Comparison of ENCODE assay signal across 1 cellular context in the genomic region with DNA sequence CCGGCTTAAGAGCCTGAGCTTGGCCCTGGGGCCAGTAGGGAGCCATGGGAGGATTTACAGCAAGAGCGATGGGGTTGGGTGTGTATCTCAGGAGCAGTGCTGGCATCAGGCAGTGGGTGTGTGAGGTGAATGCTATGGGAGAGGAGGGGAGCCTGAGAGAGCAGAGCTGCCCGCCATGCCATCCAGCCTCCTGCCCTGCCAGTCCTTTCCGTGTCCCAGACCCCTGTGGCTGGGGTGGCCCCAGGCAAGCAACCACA.
A peak's percentile ranks its signal among the peaks of the same experiment; 100 is the strongest.
TF ChIP-seq lines count a peak whose summit lies in the region.

No MANE protein-coding gene starts in this region.

TF ChIP-seq in HepG2, 621 proteins besides CTCF, POLR2A, EP300 and RAD21:
- TF ChIP-seq AGO1 (IDR thresholded peaks at IDR 0.05; ENCODE audit: low read depth, low read length, poor library complexity, severe bottlenecking) (no peak), GTF3A (CRISPR knock-in tag; conservative IDR thresholded peaks at IDR 0.05) (no peak), FOXC1 (CRISPR knock-in tag; IDR thresholded peaks at IDR 0.05; ENCODE audit: borderline replicate concordance) (0 out of 2 replicates have a peak, but pooled peaks have one; percentile 35), ZNF546 (CRISPR knock-in tag; conservative IDR thresholded peaks at IDR 0.05) (no peak), MYC (CRISPR knock-in tag; IDR thresholded peaks at IDR 0.05; ENCODE audit: borderline replicate concordance) (0 out of 2 replicates have a peak, but pooled peaks have one; percentile 5), SSRP1 (CRISPR knock-in tag; IDR thresholded peaks at IDR 0.05) (0 out of 2 replicates have a peak, but pooled peaks have one; percentile 8), ZBTB39 (CRISPR knock-in tag; IDR thresholded peaks at IDR 0.05) (0 out of 2 replicates have a peak, but pooled peaks have one; percentile 29), ZSCAN31 (CRISPR knock-in tag; IDR thresholded peaks at IDR 0.05; ENCODE audit: low read depth) (no peak; the same call in 1 of the 2 replicates), RBM22 (optimal IDR thresholded peaks at IDR 0.05; ENCODE audit: low read length) (peak; percentile 50), ZNF773 (CRISPR knock-in tag; IDR thresholded peaks at IDR 0.05; ENCODE audit: borderline replicate concordance) (no peak), SP1 (IDR thresholded peaks at IDR 0.05) (no peak), SP1 (CRISPR knock-in tag; IDR thresholded peaks at IDR 0.05) (no peak), ZNF263 (CRISPR knock-in tag; IDR thresholded peaks at IDR 0.05) (peak; percentile 92), SALL1 (CRISPR knock-in tag; IDR thresholded peaks at IDR 0.05) (no peak), GTF2F1 (IDR thresholded peaks at IDR 0.05; ENCODE audit: low read length) (no peak), U2AF2 (IDR thresholded peaks at IDR 0.05; ENCODE audit: low read depth, low read length) (no peak), HDAC1 (CRISPR knock-in tag; IDR thresholded peaks at IDR 0.05) (no peak), ZSCAN22 (CRISPR knock-in tag; IDR thresholded peaks at IDR 0.05) (no peak), ZKSCAN8 (CRISPR knock-in tag; IDR thresholded peaks at IDR 0.05; ENCODE audit: borderline replicate concordance) (no peak), ZNF720 (CRISPR knock-in tag; IDR thresholded peaks at IDR 0.05) (no peak), TARDBP (CRISPR knock-in tag; IDR thresholded peaks at IDR 0.05) (0 out of 2 replicates have a peak, but pooled peaks have one; percentile 15), CENPX (CRISPR knock-in tag; IDR thresholded peaks at IDR 0.05) (no peak), TGIF2 (CRISPR knock-in tag; IDR thresholded peaks at IDR 0.05) (no peak), ZNF572 (CRISPR knock-in tag; IDR thresholded peaks at IDR 0.05) (0 out of 2 replicates have a peak, but pooled peaks have one; percentile 47), RBAK (CRISPR knock-in tag; IDR thresholded peaks at IDR 0.05) (0 out of 2 replicates have a peak, but pooled peaks have one; percentile 58), FOXM1 (CRISPR knock-in tag; IDR thresholded peaks at IDR 0.05) (no peak), ONECUT2 (CRISPR knock-in tag; IDR thresholded peaks at IDR 0.05) (no peak), ZFP62 (CRISPR knock-in tag; IDR thresholded peaks at IDR 0.05) (no peak), CBX2 (IDR thresholded peaks at IDR 0.05; ENCODE audit: low read depth, low read length) (no peak), CBX2 (CRISPR knock-in tag; IDR thresholded peaks at IDR 0.05; ENCODE audit: low read depth) (no peak), TRAFD1 (CRISPR knock-in tag; IDR thresholded peaks at IDR 0.05; ENCODE audit: borderline replicate concordance) (no peak), ZNF709 (CRISPR knock-in tag; IDR thresholded peaks at IDR 0.05) (no peak), ZNF788 (CRISPR knock-in tag; IDR thresholded peaks at IDR 0.05; ENCODE audit: borderline replicate concordance) (0 out of 2 replicates have a peak, but pooled peaks have one; percentile 6), ZNF142 (CRISPR knock-in tag; IDR thresholded peaks at IDR 0.05) (peak; percentile 13; the same call in 1 of the 2 replicates), U2AF1 (optimal IDR thresholded peaks at IDR 0.05; ENCODE audit: low read depth, low read length) (peak; percentile 77), PAWR (CRISPR knock-in tag; IDR thresholded peaks at IDR 0.05; ENCODE audit: borderline replicate concordance) (no peak)
- TF ChIP-seq, protein P1, sequence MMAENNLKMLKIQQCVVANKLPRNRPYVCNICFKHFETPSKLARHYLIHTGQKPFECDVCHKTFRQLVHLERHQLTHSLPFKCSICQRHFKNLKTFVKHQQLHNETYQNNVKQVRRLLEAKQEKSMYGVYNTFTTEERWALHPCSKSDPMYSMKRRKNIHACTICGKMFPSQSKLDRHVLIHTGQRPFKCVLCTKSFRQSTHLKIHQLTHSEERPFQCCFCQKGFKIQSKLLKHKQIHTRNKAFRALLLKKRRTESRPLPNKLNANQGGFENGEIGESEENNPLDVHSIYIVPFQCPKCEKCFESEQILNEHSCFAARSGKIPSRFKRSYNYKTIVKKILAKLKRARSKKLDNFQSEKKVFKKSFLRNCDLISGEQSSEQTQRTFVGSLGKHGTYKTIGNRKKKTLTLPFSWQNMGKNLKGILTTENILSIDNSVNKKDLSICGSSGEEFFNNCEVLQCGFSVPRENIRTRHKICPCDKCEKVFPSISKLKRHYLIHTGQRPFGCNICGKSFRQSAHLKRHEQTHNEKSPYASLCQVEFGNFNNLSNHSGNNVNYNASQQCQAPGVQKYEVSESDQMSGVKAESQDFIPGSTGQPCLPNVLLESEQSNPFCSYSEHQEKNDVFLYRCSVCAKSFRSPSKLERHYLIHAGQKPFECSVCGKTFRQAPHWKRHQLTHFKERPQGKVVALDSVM (CRISPR knock-in tag; IDR thresholded peaks at IDR 0.05) = no peak
- TF ChIP-seq, protein P2, sequence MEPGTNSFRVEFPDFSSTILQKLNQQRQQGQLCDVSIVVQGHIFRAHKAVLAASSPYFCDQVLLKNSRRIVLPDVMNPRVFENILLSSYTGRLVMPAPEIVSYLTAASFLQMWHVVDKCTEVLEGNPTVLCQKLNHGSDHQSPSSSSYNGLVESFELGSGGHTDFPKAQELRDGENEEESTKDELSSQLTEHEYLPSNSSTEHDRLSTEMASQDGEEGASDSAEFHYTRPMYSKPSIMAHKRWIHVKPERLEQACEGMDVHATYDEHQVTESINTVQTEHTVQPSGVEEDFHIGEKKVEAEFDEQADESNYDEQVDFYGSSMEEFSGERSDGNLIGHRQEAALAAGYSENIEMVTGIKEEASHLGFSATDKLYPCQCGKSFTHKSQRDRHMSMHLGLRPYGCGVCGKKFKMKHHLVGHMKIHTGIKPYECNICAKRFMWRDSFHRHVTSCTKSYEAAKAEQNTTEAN (CRISPR knock-in tag; conservative IDR thresholded peaks at IDR 0.05) = no peak
- TF ChIP-seq, protein P3, sequence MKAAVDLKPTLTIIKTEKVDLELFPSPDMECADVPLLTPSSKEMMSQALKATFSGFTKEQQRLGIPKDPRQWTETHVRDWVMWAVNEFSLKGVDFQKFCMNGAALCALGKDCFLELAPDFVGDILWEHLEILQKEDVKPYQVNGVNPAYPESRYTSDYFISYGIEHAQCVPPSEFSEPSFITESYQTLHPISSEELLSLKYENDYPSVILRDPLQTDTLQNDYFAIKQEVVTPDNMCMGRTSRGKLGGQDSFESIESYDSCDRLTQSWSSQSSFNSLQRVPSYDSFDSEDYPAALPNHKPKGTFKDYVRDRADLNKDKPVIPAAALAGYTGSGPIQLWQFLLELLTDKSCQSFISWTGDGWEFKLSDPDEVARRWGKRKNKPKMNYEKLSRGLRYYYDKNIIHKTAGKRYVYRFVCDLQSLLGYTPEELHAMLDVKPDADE (CRISPR knock-in tag; IDR thresholded peaks at IDR 0.05) = no peak
- TF ChIP-seq, protein P4, sequence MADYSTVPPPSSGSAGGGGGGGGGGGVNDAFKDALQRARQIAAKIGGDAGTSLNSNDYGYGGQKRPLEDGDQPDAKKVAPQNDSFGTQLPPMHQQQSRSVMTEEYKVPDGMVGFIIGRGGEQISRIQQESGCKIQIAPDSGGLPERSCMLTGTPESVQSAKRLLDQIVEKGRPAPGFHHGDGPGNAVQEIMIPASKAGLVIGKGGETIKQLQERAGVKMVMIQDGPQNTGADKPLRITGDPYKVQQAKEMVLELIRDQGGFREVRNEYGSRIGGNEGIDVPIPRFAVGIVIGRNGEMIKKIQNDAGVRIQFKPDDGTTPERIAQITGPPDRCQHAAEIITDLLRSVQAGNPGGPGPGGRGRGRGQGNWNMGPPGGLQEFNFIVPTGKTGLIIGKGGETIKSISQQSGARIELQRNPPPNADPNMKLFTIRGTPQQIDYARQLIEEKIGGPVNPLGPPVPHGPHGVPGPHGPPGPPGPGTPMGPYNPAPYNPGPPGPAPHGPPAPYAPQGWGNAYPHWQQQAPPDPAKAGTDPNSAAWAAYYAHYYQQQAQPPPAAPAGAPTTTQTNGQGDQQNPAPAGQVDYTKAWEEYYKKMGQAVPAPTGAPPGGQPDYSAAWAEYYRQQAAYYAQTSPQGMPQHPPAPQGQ (CRISPR knock-in tag; IDR thresholded peaks at IDR 0.05; ENCODE audit: borderline replicate concordance) = no peak
- TF ChIP-seq, protein P5, sequence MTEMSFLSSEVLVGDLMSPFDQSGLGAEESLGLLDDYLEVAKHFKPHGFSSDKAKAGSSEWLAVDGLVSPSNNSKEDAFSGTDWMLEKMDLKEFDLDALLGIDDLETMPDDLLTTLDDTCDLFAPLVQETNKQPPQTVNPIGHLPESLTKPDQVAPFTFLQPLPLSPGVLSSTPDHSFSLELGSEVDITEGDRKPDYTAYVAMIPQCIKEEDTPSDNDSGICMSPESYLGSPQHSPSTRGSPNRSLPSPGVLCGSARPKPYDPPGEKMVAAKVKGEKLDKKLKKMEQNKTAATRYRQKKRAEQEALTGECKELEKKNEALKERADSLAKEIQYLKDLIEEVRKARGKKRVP (CRISPR knock-in tag; IDR thresholded peaks at IDR 0.05) = no peak
- TF ChIP-seq, protein P6, sequence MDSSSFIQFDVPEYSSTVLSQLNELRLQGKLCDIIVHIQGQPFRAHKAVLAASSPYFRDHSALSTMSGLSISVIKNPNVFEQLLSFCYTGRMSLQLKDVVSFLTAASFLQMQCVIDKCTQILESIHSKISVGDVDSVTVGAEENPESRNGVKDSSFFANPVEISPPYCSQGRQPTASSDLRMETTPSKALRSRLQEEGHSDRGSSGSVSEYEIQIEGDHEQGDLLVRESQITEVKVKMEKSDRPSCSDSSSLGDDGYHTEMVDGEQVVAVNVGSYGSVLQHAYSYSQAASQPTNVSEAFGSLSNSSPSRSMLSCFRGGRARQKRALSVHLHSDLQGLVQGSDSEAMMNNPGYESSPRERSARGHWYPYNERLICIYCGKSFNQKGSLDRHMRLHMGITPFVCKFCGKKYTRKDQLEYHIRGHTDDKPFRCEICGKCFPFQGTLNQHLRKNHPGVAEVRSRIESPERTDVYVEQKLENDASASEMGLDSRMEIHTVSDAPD (CRISPR knock-in tag; IDR thresholded peaks at IDR 0.05) = 0 out of 2 replicates have a peak, but pooled peaks have one; percentile 15
